ENCODE assay signal across 29 cellular contexts in genomic region chr4:6594341-6594740, GRCh38.
"Had no signal": no experiment of that assay in that cellular context is flagged by ENCODE, and none has a peak within 500 bp of the region (broad histone marks: within the 10 kb centered on the region; RNA-seq: fewer than 3 reads in every experiment).

No MANE protein-coding gene starts in this region.

- H3K27me3 ChIP-seq: ascending aorta, cardiac muscle cell had no signal

- H3K27ac ChIP-seq: ascending aorta, cardiac muscle cell, VCaP had no signal

- ATAC-seq: activated CD8-positive, alpha-beta T cell treated with anti-CD3 and anti-CD28 coated beads for 36 hours; activated naive CD8-positive, alpha-beta T cell treated with anti-CD3 and anti-CD28 coated beads, Interleukin-2, amount 50 U/mL, for 24 hours had no signal

- H3K4me3 ChIP-seq: ascending aorta, cardiac muscle cell had no signal

- FAIRE-seq: bronchial epithelial cell, TTC549 had no signal

- H3K9me3 ChIP-seq: ascending aorta had no signal

- H3K36me3 ChIP-seq: cardiac muscle cell had no signal

- DNase-seq: activated B cell treated with CpG ODN at 0.5 μM for 24 hours; activated CD4-positive, alpha-beta memory T cell treated with anti-CD3 and anti-CD28 coated beads for 36 hours; activated CD4-positive, alpha-beta T cell treated with anti-CD3 and anti-CD28 coated beads for 4 hours; activated CD4-positive, alpha-beta T cell treated with anti-CD3 and anti-CD28 coated beads, Interleukin-2, amount 10 ng/mL, durations not matched to agents 24 days and 14 days; activated CD4-positive, alpha-beta T cell treated with anti-CD3 and anti-CD28 coated beads, Interleukin-2, amount 50 U/mL, for 1 hour; activated CD4-positive, alpha-beta T cell treated with anti-CD3 and anti-CD28 coated beads, Interleukin-2, amount 50 U/mL, for 4 hours; activated CD4-positive, CD25-positive, alpha-beta regulatory T cell treated with anti-CD3 and anti-CD28 coated beads, Interleukin-2, amount 50 U/mL, for 72 hours; activated CD8-positive, alpha-beta memory T cell treated with anti-CD3 and anti-CD28 coated beads, Interleukin-2, amount 50 U/mL, for 4 hours; activated CD8-positive, alpha-beta T cell treated with anti-CD3 and anti-CD28 coated beads for 36 hours; activated effector memory CD4-positive, alpha-beta T cell treated with Interleukin-2 at 50 U/mL for 16 hours; activated gamma-delta T cell; activated naive CD4-positive, alpha-beta T cell treated with anti-CD3 and anti-CD28 coated beads, Interleukin-2, amount 10 ng/mL, durations not matched to agents 7 days and 5 days; activated naive CD4-positive, alpha-beta T cell treated with Interleukin-2 at 50 U/mL for 16 hours; activated naive CD8-positive, alpha-beta T cell treated with anti-CD3 and anti-CD28 coated beads, Interleukin-2, amount 10 ng/mL, durations not matched to agents 7 days and 5 days; activated naive CD8-positive, alpha-beta T cell treated with anti-CD3 and anti-CD28 coated beads, Interleukin-2, amount 50 U/mL, for 24 hours; activated T-cell treated with anti-CD3 and anti-CD28 coated beads, Interleukin-2, amount 50 U/mL, for 24 hours; activated T-cell treated with anti-CD3 and anti-CD28 coated beads, Interleukin-2, amount 50 U/mL, for 48 hours; amygdala; anterior cingulate cortex; caudate nucleus; cerebellar nuclear complex; T-helper 1 cell; T-helper 2 cell; T-helper 9 cell had no signal

- H3K4me1 ChIP-seq: ascending aorta had no signal
